9 cellular contexts compared by ENCODE assay signal in the genomic region with DNA sequence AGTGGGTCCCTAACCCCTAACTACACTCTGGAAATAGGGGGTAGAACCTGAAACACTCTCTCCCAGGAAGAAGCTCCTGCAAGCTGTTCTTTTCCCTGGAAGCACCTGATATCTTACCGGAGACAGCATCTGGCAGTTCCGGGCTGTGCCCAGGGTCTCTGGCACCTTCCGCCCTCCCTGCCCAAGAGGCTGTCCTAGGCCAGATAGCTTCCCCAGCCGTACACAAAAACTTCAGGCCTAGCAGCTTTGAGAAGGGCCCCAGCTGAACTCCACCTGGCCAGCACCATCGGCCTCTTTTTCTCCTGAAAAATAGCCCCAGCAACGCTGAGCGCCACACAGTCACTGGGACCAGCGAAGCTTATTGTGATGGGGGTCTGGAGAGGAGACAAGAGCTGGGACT.
DNase-seq lines count a peak whose midpoint lies in the region; ATAC-seq and TF ChIP-seq lines count a peak whose summit lies in the region.
"Had no signal": no experiment of that assay in that cellular context is flagged by ENCODE, and none has a peak within 500 bp of the region (broad histone marks: within the 10 kb centered on the region; RNA-seq: fewer than 3 reads in every experiment).

No MANE protein-coding gene starts in this region.

- H3K9me3 ChIP-seq in DND-41 (ENCODE audit: insufficient read depth, low read length, severe bottlenecking) (no peaks in the 10 kb centered on the region), RWPE2 (ENCODE audit: severe bottlenecking) (no peaks in the 10 kb centered on the region)

- ATAC-seq in DND-41 (ENCODE audit: insufficient read depth, low read depth) (no peak), RWPE2 (ENCODE audit: low read depth) (no peak), GM18858 (IDR thresholded peaks at IDR 0.05; ENCODE audit: unreplicated experiment) (no peak)

- TF ChIP-seq CTCF in DND-41 (IDR thresholded peaks at IDR 0.05; ENCODE audit: borderline replicate concordance, extremely low read depth, low read length, poor library complexity, severe bottlenecking) (no peak), RWPE2 (IDR thresholded peaks at IDR 0.05; ENCODE audit: poor library complexity, severe bottlenecking) (no peak), fibroblast of mammary gland (conservative IDR thresholded peaks at IDR 0.05; ENCODE audit: control insufficient read depth, insufficient read depth, low read depth, low read length) (no peak), retinal pigment epithelial cell (conservative IDR thresholded peaks at IDR 0.05; ENCODE audit: low read depth, low read length) (no peak)

- no peaks in the 10 kb centered on the region for H3K27me3 ChIP-seq in DND-41 (ENCODE audit: insufficient read depth, low read length, poor library complexity)
- H3K27me3 ChIP-seq in RWPE2 (ENCODE audit: insufficient read depth, poor library complexity, severe bottlenecking): no peaks in the 10 kb centered on the region

- H3K36me3 ChIP-seq in DND-41 (ENCODE audit: insufficient read depth, low read length) (no peaks in the 10 kb centered on the region), RWPE2 (ENCODE audit: low read depth) (peaks cover 4% of the 10 kb centered on the region; the same call in 1 of the 2 replicates)

- H2AFZ ChIP-seq in DND-41 (ENCODE audit: low read depth, low read length): peak overlapping the region; percentile 81

- H3K27ac ChIP-seq in DND-41 (ENCODE audit: low read length): peak overlapping the region; percentile 86; the same call in 1 of the 2 replicates
- H3K27ac ChIP-seq in RWPE2 (ENCODE audit: poor library complexity, severe bottlenecking): peak overlapping the region; percentile 44

- H3K4me3 ChIP-seq in DND-41 (ENCODE audit: low read depth in 1 of 2, low read length in 2 of 2) (peak overlapping the region in 1 of 2 experiments; percentile 72; a peak in 2 of 4 replicates), RWPE2 (ENCODE audit: severe bottlenecking) (no peak overlapping the region), fibroblast of mammary gland (ENCODE audit: control insufficient read depth, low read depth, low read length) (peak overlapping the region; percentile 75), retinal pigment epithelial cell (ENCODE audit: low read length) (peak overlapping the region; percentile 94)

- H3K4me2 ChIP-seq in DND-41 (ENCODE audit: insufficient read depth, low read length): peak overlapping the region; percentile 81

- no peaks in the 10 kb centered on the region for H4K20me1 ChIP-seq in DND-41 (ENCODE audit: insufficient read depth, low read length)

- H3K79me2 ChIP-seq in DND-41 (ENCODE audit: insufficient read depth, low read length): peaks cover 11% of the 10 kb centered on the region; the same call in 1 of the 2 replicates

- peak overlapping the region; percentile 87; the same call in 1 of the 2 replicates for H3K9ac ChIP-seq in DND-41 (ENCODE audit: low read depth, low read length)

- no peak for DNase-seq in DND-41
- no peak for DNase-seq in RWPE2 (ENCODE audit: low spot score)
- no peak for DNase-seq in fibroblast of mammary gland (ENCODE audit: low read depth)
- DNase-seq in retinal pigment epithelial cell (ENCODE audit: low read depth): no peak
- DNase-seq in NCI-H510A (lab: John Stamatoyannopoulos, UW): no peak
- no peak for DNase-seq in NOMO-1 treated with dmso at 0.1 percent for 144 hours (lab: John Stamatoyannopoulos, UW; ENCODE audit: unreplicated experiment)
- DNase-seq in NCI-H524 (lab: John Stamatoyannopoulos, UW): no peak
- DNase-seq: activated B cell treated with CpG ODN at 0.5 μM for 24 hours had no signal

- H3K4me1 ChIP-seq in DND-41 (ENCODE audit: insufficient read depth, low read length) (peaks cover 21% of the 10 kb centered on the region), RWPE2 (ENCODE audit: insufficient read depth, poor library complexity, severe bottlenecking) (peaks cover 6% of the 10 kb centered on the region)
